In the genomic region with DNA sequence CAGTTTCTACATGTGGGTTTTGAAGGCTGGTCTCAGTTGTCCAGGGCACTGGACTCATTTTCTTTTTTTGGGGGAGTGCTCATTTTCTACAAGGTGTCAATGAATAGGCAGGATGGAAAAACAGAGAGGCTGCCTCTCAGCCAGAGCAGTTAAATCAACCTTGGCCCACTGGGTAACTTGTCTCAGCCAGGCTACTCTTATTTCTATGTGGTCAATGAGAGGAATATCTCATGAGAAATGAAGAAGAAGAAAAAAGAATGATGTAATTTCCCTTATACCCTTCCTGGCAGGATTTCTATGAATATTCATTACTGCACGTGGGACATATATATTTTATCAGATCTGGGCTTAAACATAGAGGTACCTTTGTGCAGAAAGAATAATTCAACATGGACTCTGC, we compare ENCODE assay signal across 34 cellular contexts.
"Had no signal": no experiment of that assay in that cellular context is flagged by ENCODE, and none has a peak within 500 bp of the region (broad histone marks: within the 10 kb centered on the region; RNA-seq: fewer than 3 reads in every experiment).

No MANE protein-coding gene starts in this region.

- H3K27me3 ChIP-seq: esophagus squamous epithelium, foreskin keratinocyte, gastroesophageal sphincter, neutrophil, pancreas, suprapubic skin, transverse colon, upper lobe of right lung, uterus had no signal

- H3K4me3 ChIP-seq: esophagus squamous epithelium, gastroesophageal sphincter, lung, mucosa of descending colon, pancreas, smooth muscle cell, suprapubic skin, transverse colon, upper lobe of right lung, uterus had no signal

- H3K4me1 Mint-ChIP-seq: immature natural killer cell; memory B cell; mesothelial cell of epicardium; naive B cell; neural crest cell; stimulated activated naive CD8-positive, alpha-beta T cell treated with anti-CD3 and anti-CD28 coated beads, Interleukin-15, amount 100 ng/mL, for 72 hours had no signal

- H3K9me3 Mint-ChIP-seq: memory B cell had no signal

- H3K36me3 Mint-ChIP-seq: immature natural killer cell; memory B cell; mesothelial cell of epicardium; naive B cell; natural killer cell treated with Interleukin-12 subunit alpha and Interleukin-12 subunit beta and Interleukin-15 and Interleukin-18, amount 100 ng/mL, for 72 hours had no signal

- H3K27me3 Mint-ChIP-seq: effector memory CD8-positive, alpha-beta T cell; natural killer cell treated with Interleukin-12 subunit alpha and Interleukin-12 subunit beta and Interleukin-15 and Interleukin-18, amount 100 ng/mL, for 72 hours; stimulated activated naive CD8-positive, alpha-beta T cell treated with anti-CD3 and anti-CD28 coated beads, Interleukin-15, amount 100 ng/mL, for 72 hours had no signal

- H3K27ac Mint-ChIP-seq: effector memory CD8-positive, alpha-beta T cell; immature natural killer cell; memory B cell; mesothelial cell of epicardium; naive B cell; natural killer cell treated with Interleukin-12 subunit alpha and Interleukin-12 subunit beta and Interleukin-15 and Interleukin-18, amount 100 ng/mL, for 72 hours; stimulated activated naive CD8-positive, alpha-beta T cell treated with anti-CD3 and anti-CD28 coated beads, Interleukin-15, amount 100 ng/mL, for 72 hours had no signal

- H3K4me2 ChIP-seq: smooth muscle cell had no signal

- FAIRE-seq: endometrium had no signal

- H3K9me3 ChIP-seq: esophagus squamous epithelium, gastroesophageal sphincter, mucosa of descending colon, neutrophil, pancreas, suprapubic skin, transverse colon, upper lobe of right lung, uterus had no signal

- H3K4me1 ChIP-seq: esophagus squamous epithelium, foreskin keratinocyte, gastroesophageal sphincter, pancreas, suprapubic skin, transverse colon, upper lobe of right lung, uterus had no signal

- H3K36me3 ChIP-seq: esophagus squamous epithelium, gastroesophageal sphincter, neutrophil, pancreas, suprapubic skin, transverse colon, upper lobe of right lung, uterus had no signal

- ATAC-seq: effector memory CD8-positive, alpha-beta T cell; foreskin keratinocyte; gastroesophageal sphincter; left ventricle myocardium superior; mucosa of descending colon; natural killer cell treated with Interleukin-12 subunit alpha and Interleukin-12 subunit beta and Interleukin-15 and Interleukin-18, amount 100 ng/mL, for 72 hours; pancreas; sciatic nerve; stimulated activated naive CD8-positive, alpha-beta T cell treated with anti-CD3 and anti-CD28 coated beads, Interleukin-15, amount 100 ng/mL, for 72 hours; upper lobe of right lung had no signal

- H3K4me3 Mint-ChIP-seq: effector memory CD8-positive, alpha-beta T cell; immature natural killer cell; memory B cell; mesothelial cell of epicardium; naive B cell; natural killer cell treated with Interleukin-12 subunit alpha and Interleukin-12 subunit beta and Interleukin-15 and Interleukin-18, amount 100 ng/mL, for 72 hours; neural crest cell; stimulated activated naive CD8-positive, alpha-beta T cell treated with anti-CD3 and anti-CD28 coated beads, Interleukin-15, amount 100 ng/mL, for 72 hours had no signal

- DNase-seq: cortex of kidney; effector memory CD8-positive, alpha-beta T cell; erythroblast; esophagus squamous epithelium; foreskin keratinocyte; glutamatergic neuron; hypothalamus; immature natural killer cell; islet precursor cell; kidney glomerular epithelial cell; left ventricle myocardium superior; mucosa of descending colon; naive B cell; pancreas; stimulated activated CD4-positive, alpha-beta T cell treated with anti-CD3 and anti-CD28 coated beads, Interleukin-12 subunit alpha, Interleukin-12 subunit beta, amount 100 ng/mL, for 4 hours; stimulated activated CD4-positive, alpha-beta T cell treated with anti-CD3 and anti-CD28 coated beads, Interleukin-1b, Interleukin-23, amount 100 ng/mL, for 48 hours; stimulated activated CD4-positive, alpha-beta T cell treated with anti-CD3 and anti-CD28 coated beads, Interleukin-4, amount 100 ng/mL, for 1 hour; stimulated activated CD8-positive, alpha-beta memory T cell treated with anti-CD3 and anti-CD28 coated beads, Interleukin-4, amount 100 ng/mL, for 48 hours; stimulated activated naive CD4-positive, alpha-beta T cell; stimulated activated naive CD8-positive, alpha-beta T cell treated with anti-CD3 and anti-CD28 coated beads, Interleukin-15, amount 100 ng/mL, for 72 hours; transverse colon; upper lobe of right lung; uterus had no signal

- H3K27ac ChIP-seq: esophagus squamous epithelium, foreskin keratinocyte, gastroesophageal sphincter, neutrophil, pancreas, suprapubic skin, transverse colon, upper lobe of right lung, uterus had no signal
